ENCODE assay signal across 8 cellular contexts in the genomic region with DNA sequence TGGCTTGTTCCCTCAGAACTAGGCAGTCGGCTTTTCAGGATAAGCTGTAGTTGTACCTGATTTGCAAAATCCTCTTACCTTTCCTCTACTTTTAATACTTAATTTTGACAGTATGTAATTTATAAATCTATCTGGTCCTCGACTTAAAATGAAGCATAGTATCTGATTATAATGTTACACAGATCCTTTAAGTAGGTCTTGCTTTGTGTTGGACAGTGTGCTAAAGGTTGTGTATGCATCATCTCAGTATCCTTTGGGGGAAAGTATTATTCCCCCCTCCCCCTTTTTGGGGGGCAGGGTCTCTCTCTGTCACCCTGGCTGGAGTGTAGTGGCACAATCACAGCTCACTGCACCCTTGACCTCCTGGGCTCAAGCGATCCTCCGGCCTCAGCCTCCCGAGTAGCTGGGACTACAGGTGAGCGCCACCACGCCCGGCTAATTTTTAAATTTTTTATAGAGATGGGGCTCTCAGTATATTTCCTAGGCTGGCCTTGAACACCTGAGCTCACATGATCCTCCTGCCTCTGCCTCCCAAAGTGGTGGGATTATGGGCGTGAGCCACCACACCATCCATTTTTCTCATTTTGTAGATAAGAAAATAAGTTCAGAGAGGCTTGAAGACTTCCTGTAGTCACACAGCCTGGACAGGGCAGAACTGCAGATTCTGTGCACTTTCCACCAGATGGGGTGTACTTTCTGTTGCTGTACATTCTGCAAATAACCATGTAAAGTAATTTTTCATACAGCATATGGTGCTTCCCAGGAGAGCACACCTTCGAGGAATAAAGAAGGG. TPM values are rescaled to one million over a fixed set of nuclear protein-coding genes. Genes with fewer than 3 reads are reported as not detected.
A peak's percentile ranks its signal among the peaks of the same experiment; 100 is the strongest.
DNase-seq lines count a peak whose midpoint lies in the region; ATAC-seq and TF ChIP-seq lines count a peak whose summit lies in the region.

No MANE protein-coding gene starts in this region.

- H3K4me1 ChIP-seq in mammary epithelial cell (ENCODE audit: insufficient read depth, low read length) (peaks cover 23% of the 10 kb centered on the region), aorta (ENCODE audit: control insufficient read depth in 1 of 2, insufficient read depth in 2 of 2, low read length in 2 of 2) (no peaks in the 10 kb centered on the region)

- peaks cover 39 to 40% of the 10 kb centered on the region in 2 donors for H3K4me1 Mint-ChIP-seq in natural killer cell

- H3K4me2 ChIP-seq in mammary epithelial cell (ENCODE audit: insufficient read depth, low read depth, low read length) = peak overlapping the region; percentile 85

- H3K27ac ChIP-seq in mammary epithelial cell (ENCODE audit: insufficient read depth, low read depth, low read length) (no peak overlapping the region), aorta (ENCODE audit: low read depth in 1 of 2, low read length in 2 of 2) (no peak overlapping the region)

- intact Hi-C loops in mammary epithelial cell (cut with micrococcal nuclease) (no loop called here), natural killer cell (cut with micrococcal nuclease) (loop anchor here (1.0 to 5.0 kb wide), 3 partner anchors 10 to 391 kb away; a partner anchor contains a TSS), aorta (cut with DNase I) (loop anchor here (5.0 kb wide), 3 partner anchors 64 to 119 kb away; a partner anchor contains a TSS)

- BruUV-seq in mammary epithelial cell (replicated peaks; lab: Mats Ljungman, UMichigan) = TSS peak; percentile 66

- CTCF ChIA-PET in BJ (lab: Yijun Ruan, JAX) (interaction anchor here (0.8 to 3.3 kb wide), 3 partner anchors 12 to 118 kb away, joined by 3 to 23 read pairs (median 5); no protein-coding TSS in a partner anchor), mammary epithelial cell (lab: Charles Lee; ENCODE audit: low non-redundant PET) (no interaction called here)

- H3K36me3 Mint-ChIP-seq in natural killer cell = no peaks in the 10 kb centered on the region

- TF ChIP-seq CTCF in BJ (IDR thresholded peaks at IDR 0.05; ENCODE audit: insufficient read depth, low read depth, low read length) = no peak
- no peak for TF ChIP-seq CTCF in mammary epithelial cell (conservative IDR thresholded peaks at IDR 0.05 in 1 of 2, IDR thresholded peaks at IDR 0.05 in 1 of 2; ENCODE audit: extremely low read depth in 1 of 2, insufficient read depth in 1 of 2, low read depth in 1 of 2, low read length in 2 of 2)
- no peak for TF ChIP-seq CTCF in natural killer cell (IDR thresholded peaks at IDR 0.05)

- H3K36me3 ChIP-seq in BJ (ENCODE audit: control insufficient read depth, insufficient read depth, low read length) (no peaks in the 10 kb centered on the region; the same call in 1 of the 2 replicates), mammary epithelial cell (ENCODE audit: insufficient read depth, low read length) (peaks cover 2% of the 10 kb centered on the region), aorta (ENCODE audit: control insufficient read depth in 1 of 2, insufficient read depth in 2 of 2, low read length in 1 of 2) (no peaks in the 10 kb centered on the region)

- ATAC-seq in HG03565 (IDR thresholded peaks at IDR 0.05; ENCODE audit: unreplicated experiment) = peak; percentile 1
- no peak for ATAC-seq in natural killer cell
- ATAC-seq in aorta (ENCODE audit: low FRiP score) = no peak
- no peak for ATAC-seq in HG02759 (IDR thresholded peaks at IDR 0.05; ENCODE audit: unreplicated experiment)
- ATAC-seq in GM21381 (IDR thresholded peaks at IDR 0.05; ENCODE audit: unreplicated experiment) = no peak

- peaks cover 2 to 3% of the 10 kb centered on the region in 2 donors for H3K9me3 Mint-ChIP-seq in natural killer cell

- H3K27me3 ChIP-seq in BJ (ENCODE audit: control insufficient read depth, insufficient read depth, low read length) (no peaks in the 10 kb centered on the region), mammary epithelial cell (ENCODE audit: insufficient read depth, low read length) (no peaks in the 10 kb centered on the region), aorta (ENCODE audit: control insufficient read depth in 1 of 2, insufficient read depth in 2 of 2, low read length in 1 of 2) (no peaks in the 10 kb centered on the region)

- H3K9me3 ChIP-seq in mammary epithelial cell (replicated peaks; ENCODE audit: insufficient read depth, low read length) = no peaks in the 10 kb centered on the region
- H3K9me3 ChIP-seq in aorta (ENCODE audit: control insufficient read depth, low read length) = no peaks in the 10 kb centered on the region

- DNase-seq in BJ (ENCODE audit: low read depth) (no peak), mammary epithelial cell (no peak), natural killer cell (no peak), aorta (no peak), cortex of kidney (lab: John Stamatoyannopoulos, UW) (no peak)

- peak overlapping the region; percentile 97 for H3K4me3 Mint-ChIP-seq in natural killer cell

- POLR2A ChIA-PET in BJ (lab: Charles Lee) = no interaction called here

- WGBS in mammary epithelial cell (ENCODE audit: low coverage, missing lambda C conversion rate) = 78% methylated on average over 10 of the region's 10 CpGs
- WGBS in aorta, 2 donors = 71 to 74% methylated on average over 10 of the region's 10 CpGs

- dilution Hi-C loops in mammary epithelial cell (cut with HindIII; ENCODE audit: low sequenced_read_pairs) = no loop called here

- peak overlapping the region; percentile 98 to 99 for H3K27ac Mint-ChIP-seq in natural killer cell

- peaks cover 40% of the 10 kb centered on the region for H3K79me2 ChIP-seq in mammary epithelial cell (ENCODE audit: insufficient read depth, low read length)

- H2AFZ ChIP-seq in mammary epithelial cell (ENCODE audit: low read depth, low read length) = no peak overlapping the region

- peak overlapping the region; percentile 22 for H3K4me3 ChIP-seq in BJ (ENCODE audit: low read depth, low read length)
- H3K4me3 ChIP-seq in mammary epithelial cell (replicated peaks in 1 of 3; ENCODE audit: insufficient read depth in 1 of 3, low read depth in 2 of 3, low read length in 3 of 3) = peak overlapping the region; percentile 39 to 93 (median 46)
- H3K4me3 ChIP-seq in aorta (ENCODE audit: low read length in 2 of 2) = no peak overlapping the region

- H3K27me3 Mint-ChIP-seq in natural killer cell (ENCODE audit: low read depth in 2 of 2) = peaks cover 14 to 15% of the 10 kb centered on the region in 2 donors

- H4K20me1 ChIP-seq in mammary epithelial cell (ENCODE audit: insufficient read depth, low read length) = peaks cover 3% of the 10 kb centered on the region

- H3K9ac ChIP-seq in mammary epithelial cell (ENCODE audit: insufficient read depth, low read length) = no peak overlapping the region

- in situ Hi-C loops in mammary epithelial cell (cut with MboI; ENCODE audit: low sequenced_read_pairs in 2 of 2) = loop anchor here in 1 of 2 donors (25.0 kb wide), 1 partner anchor 511 kb away; a partner anchor contains a TSS

RNA-seq across cellular contexts. Expression of a gene that starts 0.8 kb away (rescaled TPM):
- polyA plus RNA-seq in BJ (2011; rRNA removed) (21.6 and 24.8 TPM in 2 replicates), mammary epithelial cell (20.6 TPM), aorta (10 to 100 TPM in 1 of 2 donors, 1 to 10 TPM in 1; 6.8 to 11.0 TPM)
- polyA minus RNA-seq in BJ (2011; rRNA and poly(A)+ RNA removed) = 19.9 and 27.5 TPM in 2 replicates
- total RNA-seq in mammary epithelial cell (10 to 100 TPM; 40.8 to 47.2 TPM), natural killer cell (10 to 100 TPM; 11.6 to 18.3 (median 15.6) TPM), aorta (10 to 100 TPM; 19.6 to 21.4 TPM)
- polyA minus RNA-seq in mammary epithelial cell = 37.3 TPM

RNA-seq across cellular contexts. Expression of a gene that starts 10.3 kb away (rescaled TPM):
- polyA plus RNA-seq in BJ (2011; rRNA removed) = 25.0 and 36.2 TPM in 2 replicates
- polyA minus RNA-seq in BJ (2011; rRNA and poly(A)+ RNA removed) = 10.3 and 15.8 TPM in 2 replicates
- 10 to 100 TPM; 20.4 to 46.3 TPM for total RNA-seq in mammary epithelial cell
- polyA plus RNA-seq in mammary epithelial cell = 18.0 TPM
- polyA minus RNA-seq in mammary epithelial cell = 32.5 TPM
- total RNA-seq in natural killer cell = 10 to 100 TPM; 27.8 to 35.3 (median 34.6) TPM
- 10 to 100 TPM; 22.0 to 23.9 TPM for total RNA-seq in aorta
- 10 to 100 TPM in 1 of 2 donors, 1 to 10 TPM in 1; 3.8 to 14.8 TPM for polyA plus RNA-seq in aorta

Comparison
In these comparisons a context has a peak if more than half of its experiments do, and no peak if none do; other contexts are left out.
1. H3K4me3 ChIP-seq: peak in BJ (single experiment) and mammary epithelial cell (3 of 3); none in aorta (0 of 2).